ENCODE assay signal across 26 cellular contexts in genomic region chr11:128151338-128151737, GRCh38.
"Had no signal": no experiment of that assay in that cellular context is flagged by ENCODE, and none has a peak within 500 bp of the region (broad histone marks: within the 10 kb centered on the region; RNA-seq: fewer than 3 reads in every experiment).

No MANE protein-coding gene starts in this region.

- H3K27me3 ChIP-seq: brain microvascular endothelial cell, gastrocnemius medialis, heart left ventricle had no signal

- H3K4me1 ChIP-seq: foreskin keratinocyte, gastrocnemius medialis had no signal

- ATAC-seq: activated CD4-positive, CD25-positive, alpha-beta regulatory T cell treated with anti-CD3 and anti-CD28 coated beads, Interleukin-2, amount 50 U/mL, for 24 hours; activated CD8-positive, alpha-beta T cell treated with anti-CD3 and anti-CD28 coated beads for 36 hours; activated T-cell treated with anti-CD3 and anti-CD28 coated beads, Interleukin-2, amount 50 U/mL, for 4 hours; activated T-helper 17 cell treated with anti-CD3 and anti-CD28 coated beads, Interleukin-2, amount 50 U/mL, for 72 hours; foreskin keratinocyte; gastrocnemius medialis; heart left ventricle had no signal

- H3K27ac ChIP-seq: brain microvascular endothelial cell, coronary artery, dorsolateral prefrontal cortex, epithelial cell of prostate, foreskin keratinocyte, gastrocnemius medialis, heart left ventricle, WERI-Rb-1 had no signal

- H3K9me3 ChIP-seq: gastrocnemius medialis, heart left ventricle had no signal

- H3K36me3 ChIP-seq: brain microvascular endothelial cell, gastrocnemius medialis, heart left ventricle, WERI-Rb-1 had no signal

- H3K4me3 ChIP-seq: coronary artery, dorsolateral prefrontal cortex, gastrocnemius medialis, heart left ventricle had no signal

- DNase-seq: activated B cell treated with CpG ODN at 0.5 μM for 24 hours; activated CD4-positive, alpha-beta T cell treated with anti-CD3 and anti-CD28 coated beads for 48 hours; activated CD4-positive, alpha-beta T cell treated with anti-CD3 and anti-CD28 coated beads, Interleukin-2, amount 50 U/mL, for 1 hour; activated CD4-positive, alpha-beta T cell treated with anti-CD3 and anti-CD28 coated beads, Interleukin-2, amount 50 U/mL, for 48 hours; activated CD8-positive, alpha-beta memory T cell treated with anti-CD3 and anti-CD28 coated beads for 24 hours; activated CD8-positive, alpha-beta T cell treated with anti-CD3 and anti-CD28 coated beads for 36 hours; activated effector memory CD4-positive, alpha-beta T cell treated with Interleukin-2 at 50 U/mL for 16 hours; activated gamma-delta T cell treated with Interleukin-2 at 50 U/mL for 16 hours; activated naive CD4-positive, alpha-beta T cell treated with anti-CD3 and anti-CD28 coated beads, Interleukin-2, amount 50 U/mL, for 16 hours; activated naive CD4-positive, alpha-beta T cell treated with Interleukin-2 at 50 U/mL for 16 hours; activated T-cell treated with anti-CD3 and anti-CD28 coated beads, Interleukin-2, amount 50 U/mL, for 4 hours; amniotic stem cell; anterior cingulate cortex; brain microvascular endothelial cell; dorsolateral prefrontal cortex; effector memory CD4-positive, alpha-beta T cell; foreskin keratinocyte; gastrocnemius medialis; glutamatergic neuron; heart left ventricle; T1000; WERI-Rb-1 had no signal
